ENCODE assay signal across 19 cellular contexts in the genomic region with DNA sequence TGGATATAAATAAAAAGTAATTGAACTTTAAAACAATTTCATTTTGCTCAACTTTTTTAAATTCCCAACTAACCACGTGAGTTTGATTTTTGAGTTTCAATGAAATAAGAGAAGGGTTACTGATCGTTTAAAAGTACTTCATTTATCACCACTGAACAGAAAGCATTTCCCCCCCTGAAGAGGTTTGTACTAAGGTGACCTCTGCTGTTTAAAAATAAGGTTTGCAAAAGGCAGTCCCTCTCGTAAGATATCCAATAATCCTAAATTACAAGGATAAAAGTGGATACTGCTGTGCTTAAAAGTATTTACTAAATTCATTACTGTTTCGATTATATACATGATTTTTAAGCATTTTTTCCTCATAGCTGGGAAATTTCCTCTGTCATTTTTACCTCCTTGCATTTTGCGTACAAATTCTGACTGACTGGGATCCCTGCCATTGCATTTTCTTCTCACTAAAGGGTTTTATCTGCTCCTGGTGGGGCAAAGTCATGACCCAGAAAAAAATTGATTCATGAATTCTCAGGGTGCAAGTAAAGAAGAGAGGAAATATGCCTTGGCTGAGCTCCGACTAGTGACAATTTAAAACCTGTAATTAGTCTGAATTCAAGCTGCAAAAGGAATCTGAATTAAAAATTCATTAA.
A peak's percentile ranks its signal among the peaks of the same experiment; 100 is the strongest.
DNase-seq lines count a peak whose midpoint lies in the region; ATAC-seq and TF ChIP-seq lines count a peak whose summit lies in the region.
"Had no signal": no experiment of that assay in that cellular context is flagged by ENCODE, and none has a peak within 500 bp of the region (broad histone marks: within the 10 kb centered on the region; RNA-seq: fewer than 3 reads in every experiment).

No MANE protein-coding gene starts in this region.

- no peaks in the 10 kb centered on the region for H3K4me1 ChIP-seq in OCI-LY3 (ENCODE audit: low read length)
- H3K4me1 ChIP-seq: heart left ventricle, sigmoid colon, SJCRH30, stomach had no signal

- no peak overlapping the region for H3K4me2 ChIP-seq in OCI-LY3 (ENCODE audit: low read length)

- ATAC-seq in HG03175 (IDR thresholded peaks at IDR 0.05; ENCODE audit: unreplicated experiment) = no peak
- ATAC-seq: CD8-positive, alpha-beta T cell; heart left ventricle; left cardiac atrium had no signal

- H3K36me3 Mint-ChIP-seq in activated naive CD8-positive, alpha-beta T cell treated with anti-CD3 and anti-CD28 coated beads for 36 hours = no peaks in the 10 kb centered on the region
- H3K36me3 Mint-ChIP-seq: CD8-positive, alpha-beta T cell had no signal

- no peak for DNase-seq in AG09319 (ENCODE audit: extremely low read depth, low read depth)
- DNase-seq in LNCaP clone FGC (ENCODE audit: low read depth) = no peak
- DNase-seq in fibroblast of villous mesenchyme (ENCODE audit: low read depth) = no peak
- DNase-seq in activated gamma-delta T cell (lab: John Stamatoyannopoulos, UW) = no peak
- no peak for DNase-seq in activated naive CD8-positive, alpha-beta T cell treated with anti-CD3 and anti-CD28 coated beads for 36 hours
- no peak for DNase-seq in T-helper 1 cell
- DNase-seq: amniotic stem cell; CD8-positive, alpha-beta T cell; effector CD8-positive, alpha-beta T cell; heart left ventricle; Karpas-422; left cardiac atrium; NCI-H526 treated with DMSO at 0.1 percent for 48 hours; sigmoid colon; SJCRH30; stomach had no signal

- no peaks in the 10 kb centered on the region for H3K4me1 Mint-ChIP-seq in activated naive CD8-positive, alpha-beta T cell treated with anti-CD3 and anti-CD28 coated beads for 36 hours

- no peak overlapping the region for H3K27ac ChIP-seq in OCI-LY3 (ENCODE audit: low read length)
- H3K27ac ChIP-seq: heart left ventricle, sigmoid colon, SJCRH30, stomach had no signal

- peaks cover 8% of the 10 kb centered on the region; the same call in 1 of the 2 replicates for H3K27me3 ChIP-seq in OCI-LY3 (ENCODE audit: low read depth, low read length)
- H3K27me3 ChIP-seq: sigmoid colon had no signal

- H3K27ac Mint-ChIP-seq in activated naive CD8-positive, alpha-beta T cell treated with anti-CD3 and anti-CD28 coated beads for 36 hours = no peak overlapping the region
- H3K27ac Mint-ChIP-seq: CD8-positive, alpha-beta T cell; nephron had no signal

- H3K27me3 Mint-ChIP-seq in activated naive CD8-positive, alpha-beta T cell treated with anti-CD3 and anti-CD28 coated beads for 36 hours = no peaks in the 10 kb centered on the region

- H3K36me3 ChIP-seq in OCI-LY3 (replicated peaks; ENCODE audit: low read depth, low read length) = no peaks in the 10 kb centered on the region
- H3K36me3 ChIP-seq: heart left ventricle, sigmoid colon, SJCRH30, stomach had no signal

- H3K9me3 Mint-ChIP-seq in activated naive CD8-positive, alpha-beta T cell treated with anti-CD3 and anti-CD28 coated beads for 36 hours = no peaks in the 10 kb centered on the region
- H3K9me3 Mint-ChIP-seq: nephron had no signal

- TF ChIP-seq CTCF in AG09319 (IDR thresholded peaks at IDR 0.05; ENCODE audit: low read depth, low read length) (peak; percentile 3), LNCaP clone FGC (IDR thresholded peaks at IDR 0.05; ENCODE audit: control insufficient read depth, extremely low read depth, insufficient read depth) (peak; percentile 43), OCI-LY3 (IDR thresholded peaks at IDR 0.05; ENCODE audit: low read depth, low read length) (peak; percentile 30; the same call in 1 of the 2 replicates), fibroblast of villous mesenchyme (IDR thresholded peaks at IDR 0.05; ENCODE audit: insufficient read depth, low read depth, low read length) (peak; percentile 8)

- no peaks in the 10 kb centered on the region for H3K79me2 ChIP-seq in OCI-LY3 (ENCODE audit: low read length)

- H3K4me3 Mint-ChIP-seq in activated naive CD8-positive, alpha-beta T cell treated with anti-CD3 and anti-CD28 coated beads for 36 hours = no peak overlapping the region
- H3K4me3 Mint-ChIP-seq: CD8-positive, alpha-beta T cell; nephron had no signal

- no peaks in the 10 kb centered on the region for H3K9me3 ChIP-seq in OCI-LY3 (ENCODE audit: insufficient read depth, low read length)
- H3K9me3 ChIP-seq: heart left ventricle, sigmoid colon, SJCRH30, stomach had no signal

- H4K20me1 ChIP-seq in OCI-LY3 (ENCODE audit: insufficient read depth, low read length) = no peaks in the 10 kb centered on the region

- H3K4me3 ChIP-seq in LNCaP clone FGC (ENCODE audit: low read depth, low read length) (no peak overlapping the region), OCI-LY3 (ENCODE audit: low read length) (no peak overlapping the region), fibroblast of villous mesenchyme (ENCODE audit: low read depth, low read length) (no peak overlapping the region)
- H3K4me3 ChIP-seq: heart left ventricle, sigmoid colon, SJCRH30, stomach had no signal

- no peak overlapping the region for H2AFZ ChIP-seq in OCI-LY3 (ENCODE audit: low read depth, low read length)

- H3K9ac ChIP-seq in OCI-LY3 (ENCODE audit: low read length) = no peak overlapping the region
